1 cellular context compared by ENCODE assay signal in the genomic region with DNA sequence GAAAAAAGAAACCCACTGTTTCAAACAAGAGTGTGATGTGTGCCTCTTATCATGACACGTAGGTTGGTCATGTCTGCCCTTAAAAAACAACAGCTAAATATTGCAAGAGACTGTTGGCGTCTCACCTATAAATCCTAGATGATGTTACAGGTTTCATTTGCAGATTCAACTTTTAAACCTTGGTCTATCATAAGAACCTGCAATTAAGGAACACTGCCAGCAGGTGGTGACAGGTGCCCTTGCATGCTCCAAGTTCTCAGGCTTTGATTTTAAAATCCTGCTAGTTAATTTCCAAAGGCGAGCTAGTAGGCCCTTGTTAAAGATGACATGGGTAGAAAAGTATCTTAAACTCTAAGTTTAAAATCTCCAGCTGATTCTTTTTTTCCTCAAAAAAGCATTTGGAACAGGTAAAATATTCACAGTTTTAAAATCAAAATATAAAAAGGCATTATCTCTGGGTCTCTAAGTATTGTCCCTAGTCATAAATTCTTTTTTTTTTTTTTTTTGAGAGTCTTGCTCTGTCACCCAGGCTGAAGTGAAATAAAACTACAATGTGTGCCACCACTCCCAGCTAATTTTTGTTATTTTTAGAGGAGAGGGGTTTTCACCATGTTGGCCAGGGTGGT.
TF ChIP-seq lines count a peak whose summit lies in the region.

No MANE protein-coding gene starts in this region.

TF ChIP-seq in HepG2, 621 proteins besides CTCF, POLR2A, EP300 and RAD21 (continued from another document):
- TF ChIP-seq, protein P1, sequence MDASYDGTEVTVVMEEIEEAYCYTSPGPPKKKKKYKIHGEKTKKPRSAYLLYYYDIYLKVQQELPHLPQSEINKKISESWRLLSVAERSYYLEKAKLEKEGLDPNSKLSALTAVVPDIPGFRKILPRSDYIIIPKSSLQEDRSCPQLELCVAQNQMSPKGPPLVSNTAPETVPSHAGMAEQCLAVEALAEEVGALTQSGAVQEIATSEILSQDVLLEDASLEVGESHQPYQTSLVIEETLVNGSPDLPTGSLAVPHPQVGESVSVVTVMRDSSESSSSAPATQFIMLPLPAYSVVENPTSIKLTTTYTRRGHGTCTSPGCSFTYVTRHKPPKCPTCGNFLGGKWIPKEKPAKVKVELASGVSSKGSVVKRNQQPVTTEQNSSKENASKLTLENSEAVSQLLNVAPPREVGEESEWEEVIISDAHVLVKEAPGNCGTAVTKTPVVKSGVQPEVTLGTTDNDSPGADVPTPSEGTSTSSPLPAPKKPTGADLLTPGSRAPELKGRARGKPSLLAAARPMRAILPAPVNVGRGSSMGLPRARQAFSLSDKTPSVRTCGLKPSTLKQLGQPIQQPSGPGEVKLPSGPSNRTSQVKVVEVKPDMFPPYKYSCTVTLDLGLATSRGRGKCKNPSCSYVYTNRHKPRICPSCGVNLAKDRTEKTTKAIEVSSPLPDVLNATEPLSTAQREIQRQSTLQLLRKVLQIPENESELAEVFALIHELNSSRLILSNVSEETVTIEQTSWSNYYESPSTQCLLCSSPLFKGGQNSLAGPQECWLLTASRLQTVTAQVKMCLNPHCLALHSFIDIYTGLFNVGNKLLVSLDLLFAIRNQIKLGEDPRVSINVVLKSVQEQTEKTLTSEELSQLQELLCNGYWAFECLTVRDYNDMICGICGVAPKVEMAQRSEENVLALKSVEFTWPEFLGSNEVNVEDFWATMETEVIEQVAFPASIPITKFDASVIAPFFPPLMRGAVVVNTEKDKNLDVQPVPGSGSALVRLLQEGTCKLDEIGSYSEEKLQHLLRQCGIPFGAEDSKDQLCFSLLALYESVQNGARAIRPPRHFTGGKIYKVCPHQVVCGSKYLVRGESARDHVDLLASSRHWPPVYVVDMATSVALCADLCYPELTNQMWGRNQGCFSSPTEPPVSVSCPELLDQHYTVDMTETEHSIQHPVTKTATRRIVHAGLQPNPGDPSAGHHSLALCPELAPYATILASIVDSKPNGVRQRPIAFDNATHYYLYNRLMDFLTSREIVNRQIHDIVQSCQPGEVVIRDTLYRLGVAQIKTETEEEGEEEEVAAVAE (CRISPR knock-in tag; IDR thresholded peaks at IDR 0.05; ENCODE audit: borderline replicate concordance), result no peak
- TF ChIP-seq PAWR (CRISPR knock-in tag; IDR thresholded peaks at IDR 0.05; ENCODE audit: borderline replicate concordance) (no peak), SUZ12 (IDR thresholded peaks at IDR 0.05; ENCODE audit: low read depth, low read length) (no peak), FIP1L1 (IDR thresholded peaks at IDR 0.05; ENCODE audit: borderline replicate concordance, insufficient read depth, low read depth, low read length) (no peak), ATAD3A (CRISPR knock-in tag; IDR thresholded peaks at IDR 0.05) (no peak), GABPA (IDR thresholded peaks at IDR 0.05; ENCODE audit: low read depth, low read length) (no peak), GABPA (CRISPR knock-in tag; IDR thresholded peaks at IDR 0.05; ENCODE audit: low read depth) (no peak), KLF13 (CRISPR knock-in tag; IDR thresholded peaks at IDR 0.05) (no peak), KDM5B (CRISPR knock-in tag; IDR thresholded peaks at IDR 0.05; ENCODE audit: borderline replicate concordance) (no peak), ZFY (CRISPR knock-in tag; IDR thresholded peaks at IDR 0.05) (no peak), MIXL1 (CRISPR knock-in tag; IDR thresholded peaks at IDR 0.05) (0 out of 2 replicates have a peak, but pooled peaks have one; percentile 28), WIZ (CRISPR knock-in tag; IDR thresholded peaks at IDR 0.05) (no peak), ZNF629 (CRISPR knock-in tag; conservative IDR thresholded peaks at IDR 0.05) (no peak), ZNF652 (CRISPR knock-in tag; IDR thresholded peaks at IDR 0.05; ENCODE audit: borderline replicate concordance, low read depth) (no peak), HCFC1 (IDR thresholded peaks at IDR 0.05; ENCODE audit: low read depth, low read length) (no peak), THAP11 (CRISPR knock-in tag; IDR thresholded peaks at IDR 0.05) (no peak), ZSCAN22 (CRISPR knock-in tag; IDR thresholded peaks at IDR 0.05) (no peak), SMC3 (IDR thresholded peaks at IDR 0.05; ENCODE audit: low read length) (peak; percentile 95), MAFG (CRISPR knock-in tag; IDR thresholded peaks at IDR 0.05) (no peak), ZBTB3 (CRISPR knock-in tag; IDR thresholded peaks at IDR 0.05; ENCODE audit: borderline replicate concordance, low read depth) (no peak), ZNF30 (CRISPR knock-in tag; IDR thresholded peaks at IDR 0.05) (no peak), CBX1 (IDR thresholded peaks at IDR 0.05; ENCODE audit: low read depth) (no peak), GFI1 (CRISPR knock-in tag; IDR thresholded peaks at IDR 0.05; ENCODE audit: borderline replicate concordance) (peak; percentile 60), ATRX (CRISPR knock-in tag; IDR thresholded peaks at IDR 0.05; ENCODE audit: borderline replicate concordance) (no peak), ZNF562 (CRISPR knock-in tag; IDR thresholded peaks at IDR 0.05; ENCODE audit: borderline replicate concordance) (no peak), TMF1 (CRISPR knock-in tag; IDR thresholded peaks at IDR 0.05; ENCODE audit: low read depth) (no peak), ZNF101 (CRISPR knock-in tag; IDR thresholded peaks at IDR 0.05; ENCODE audit: borderline replicate concordance, low read depth) (no peak), KDM3A (CRISPR knock-in tag; IDR thresholded peaks at IDR 0.05; ENCODE audit: low read depth) (no peak), STAG1 (CRISPR knock-in tag; IDR thresholded peaks at IDR 0.05) (peak; percentile 84), MXD4 (CRISPR knock-in tag; IDR thresholded peaks at IDR 0.05) (no peak), SRF (IDR thresholded peaks at IDR 0.05; ENCODE audit: low read depth, low read length) (no peak), FLYWCH1 (CRISPR knock-in tag; IDR thresholded peaks at IDR 0.05) (no peak), ZMYM4 (CRISPR knock-in tag; IDR thresholded peaks at IDR 0.05) (no peak)
- TF ChIP-seq, protein P2, sequence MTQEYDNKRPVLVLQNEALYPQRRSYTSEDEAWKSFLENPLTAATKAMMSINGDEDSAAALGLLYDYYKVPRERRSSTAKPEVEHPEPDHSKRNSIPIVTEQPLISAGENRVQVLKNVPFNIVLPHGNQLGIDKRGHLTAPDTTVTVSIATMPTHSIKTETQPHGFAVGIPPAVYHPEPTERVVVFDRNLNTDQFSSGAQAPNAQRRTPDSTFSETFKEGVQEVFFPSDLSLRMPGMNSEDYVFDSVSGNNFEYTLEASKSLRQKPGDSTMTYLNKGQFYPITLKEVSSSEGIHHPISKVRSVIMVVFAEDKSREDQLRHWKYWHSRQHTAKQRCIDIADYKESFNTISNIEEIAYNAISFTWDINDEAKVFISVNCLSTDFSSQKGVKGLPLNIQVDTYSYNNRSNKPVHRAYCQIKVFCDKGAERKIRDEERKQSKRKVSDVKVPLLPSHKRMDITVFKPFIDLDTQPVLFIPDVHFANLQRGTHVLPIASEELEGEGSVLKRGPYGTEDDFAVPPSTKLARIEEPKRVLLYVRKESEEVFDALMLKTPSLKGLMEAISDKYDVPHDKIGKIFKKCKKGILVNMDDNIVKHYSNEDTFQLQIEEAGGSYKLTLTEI (CRISPR knock-in tag; conservative IDR thresholded peaks at IDR 0.05), result no peak
- TF ChIP-seq, protein P3, sequence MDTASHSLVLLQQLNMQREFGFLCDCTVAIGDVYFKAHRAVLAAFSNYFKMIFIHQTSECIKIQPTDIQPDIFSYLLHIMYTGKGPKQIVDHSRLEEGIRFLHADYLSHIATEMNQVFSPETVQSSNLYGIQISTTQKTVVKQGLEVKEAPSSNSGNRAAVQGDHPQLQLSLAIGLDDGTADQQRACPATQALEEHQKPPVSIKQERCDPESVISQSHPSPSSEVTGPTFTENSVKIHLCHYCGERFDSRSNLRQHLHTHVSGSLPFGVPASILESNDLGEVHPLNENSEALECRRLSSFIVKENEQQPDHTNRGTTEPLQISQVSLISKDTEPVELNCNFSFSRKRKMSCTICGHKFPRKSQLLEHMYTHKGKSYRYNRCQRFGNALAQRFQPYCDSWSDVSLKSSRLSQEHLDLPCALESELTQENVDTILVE (CRISPR knock-in tag; IDR thresholded peaks at IDR 0.05), result no peak
- TF ChIP-seq, protein P4, sequence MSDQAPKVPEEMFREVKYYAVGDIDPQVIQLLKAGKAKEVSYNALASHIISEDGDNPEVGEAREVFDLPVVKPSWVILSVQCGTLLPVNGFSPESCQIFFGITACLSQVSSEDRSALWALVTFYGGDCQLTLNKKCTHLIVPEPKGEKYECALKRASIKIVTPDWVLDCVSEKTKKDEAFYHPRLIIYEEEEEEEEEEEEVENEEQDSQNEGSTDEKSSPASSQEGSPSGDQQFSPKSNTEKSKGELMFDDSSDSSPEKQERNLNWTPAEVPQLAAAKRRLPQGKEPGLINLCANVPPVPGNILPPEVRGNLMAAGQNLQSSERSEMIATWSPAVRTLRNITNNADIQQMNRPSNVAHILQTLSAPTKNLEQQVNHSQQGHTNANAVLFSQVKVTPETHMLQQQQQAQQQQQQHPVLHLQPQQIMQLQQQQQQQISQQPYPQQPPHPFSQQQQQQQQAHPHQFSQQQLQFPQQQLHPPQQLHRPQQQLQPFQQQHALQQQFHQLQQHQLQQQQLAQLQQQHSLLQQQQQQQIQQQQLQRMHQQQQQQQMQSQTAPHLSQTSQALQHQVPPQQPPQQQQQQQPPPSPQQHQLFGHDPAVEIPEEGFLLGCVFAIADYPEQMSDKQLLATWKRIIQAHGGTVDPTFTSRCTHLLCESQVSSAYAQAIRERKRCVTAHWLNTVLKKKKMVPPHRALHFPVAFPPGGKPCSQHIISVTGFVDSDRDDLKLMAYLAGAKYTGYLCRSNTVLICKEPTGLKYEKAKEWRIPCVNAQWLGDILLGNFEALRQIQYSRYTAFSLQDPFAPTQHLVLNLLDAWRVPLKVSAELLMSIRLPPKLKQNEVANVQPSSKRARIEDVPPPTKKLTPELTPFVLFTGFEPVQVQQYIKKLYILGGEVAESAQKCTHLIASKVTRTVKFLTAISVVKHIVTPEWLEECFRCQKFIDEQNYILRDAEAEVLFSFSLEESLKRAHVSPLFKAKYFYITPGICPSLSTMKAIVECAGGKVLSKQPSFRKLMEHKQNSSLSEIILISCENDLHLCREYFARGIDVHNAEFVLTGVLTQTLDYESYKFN (CRISPR knock-in tag; conservative IDR thresholded peaks at IDR 0.05), result no peak
- TF ChIP-seq, protein P5, sequence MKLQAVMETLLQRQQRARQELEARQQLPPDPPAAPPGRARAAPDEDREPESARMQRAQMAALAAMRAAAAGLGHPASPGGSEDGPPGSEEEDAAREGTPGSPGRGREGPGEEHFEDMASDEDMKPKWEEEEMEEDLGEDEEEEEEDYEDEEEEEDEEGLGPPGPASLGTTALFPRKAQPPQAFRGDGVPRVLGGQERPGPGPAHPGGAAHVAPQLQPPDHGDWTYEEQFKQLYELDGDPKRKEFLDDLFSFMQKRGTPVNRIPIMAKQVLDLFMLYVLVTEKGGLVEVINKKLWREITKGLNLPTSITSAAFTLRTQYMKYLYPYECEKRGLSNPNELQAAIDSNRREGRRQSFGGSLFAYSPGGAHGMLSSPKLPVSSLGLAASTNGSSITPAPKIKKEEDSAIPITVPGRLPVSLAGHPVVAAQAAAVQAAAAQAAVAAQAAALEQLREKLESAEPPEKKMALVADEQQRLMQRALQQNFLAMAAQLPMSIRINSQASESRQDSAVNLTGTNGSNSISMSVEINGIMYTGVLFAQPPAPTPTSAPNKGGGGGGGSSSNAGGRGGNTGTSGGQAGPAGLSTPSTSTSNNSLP (IDR thresholded peaks at IDR 0.05; ENCODE audit: low read depth, low read length), result 0 out of 2 replicates have a peak, but pooled peaks have one; percentile 21
- TF ChIP-seq, protein P6, sequence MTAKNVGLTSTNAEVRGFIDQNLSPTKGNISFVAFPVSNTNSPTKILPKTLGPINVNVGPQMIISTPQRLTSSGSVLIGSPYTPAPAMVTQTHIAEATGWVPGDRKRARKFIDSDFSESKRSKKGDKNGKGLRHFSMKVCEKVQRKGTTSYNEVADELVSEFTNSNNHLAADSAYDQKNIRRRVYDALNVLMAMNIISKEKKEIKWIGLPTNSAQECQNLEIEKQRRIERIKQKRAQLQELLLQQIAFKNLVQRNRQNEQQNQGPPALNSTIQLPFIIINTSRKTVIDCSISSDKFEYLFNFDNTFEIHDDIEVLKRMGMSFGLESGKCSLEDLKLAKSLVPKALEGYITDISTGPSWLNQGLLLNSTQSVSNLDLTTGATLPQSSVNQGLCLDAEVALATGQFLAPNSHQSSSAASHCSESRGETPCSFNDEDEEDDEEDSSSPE (CRISPR knock-in tag; IDR thresholded peaks at IDR 0.05), result no peak
- TF ChIP-seq, protein P7, sequence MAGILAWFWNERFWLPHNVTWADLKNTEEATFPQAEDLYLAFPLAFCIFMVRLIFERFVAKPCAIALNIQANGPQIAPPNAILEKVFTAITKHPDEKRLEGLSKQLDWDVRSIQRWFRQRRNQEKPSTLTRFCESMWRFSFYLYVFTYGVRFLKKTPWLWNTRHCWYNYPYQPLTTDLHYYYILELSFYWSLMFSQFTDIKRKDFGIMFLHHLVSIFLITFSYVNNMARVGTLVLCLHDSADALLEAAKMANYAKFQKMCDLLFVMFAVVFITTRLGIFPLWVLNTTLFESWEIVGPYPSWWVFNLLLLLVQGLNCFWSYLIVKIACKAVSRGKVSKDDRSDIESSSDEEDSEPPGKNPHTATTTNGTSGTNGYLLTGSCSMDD (CRISPR knock-in tag; IDR thresholded peaks at IDR 0.05), result no peak
